Comparison of ENCODE assay signal across 22 cellular contexts in genomic region chr2:232368311-232368731, GRCh38. TPM values are rescaled to one million over a fixed set of nuclear protein-coding genes. Genes with fewer than 3 reads are reported as not detected.
DNase-seq lines count a peak whose midpoint lies in the region; ATAC-seq, FAIRE-seq and TF ChIP-seq lines count a peak whose summit lies in the region.
"Had no signal": no experiment of that assay in that cellular context is flagged by ENCODE, and none has a peak within 500 bp of the region (broad histone marks: within the 10 kb centered on the region; RNA-seq: fewer than 3 reads in every experiment).

No MANE protein-coding gene starts in this region.

- no peak overlapping the region for H3K4me2 ChIP-seq in mesendoderm (ENCODE audit: low read length)
- H3K4me2 ChIP-seq: PC-9 had no signal

- no CpG with 5 or more reads among the region's 15 CpGs for WGBS in mesendoderm (ENCODE audit: extremely low coverage, insufficient coverage, low lambda C conversion rate)

- no peak overlapping the region for H3K27ac ChIP-seq in mesendoderm (ENCODE audit: low read depth, low read length)
- H3K27ac ChIP-seq: ovary, PC-9, SK-N-MC had no signal

- peak overlapping the region; percentile 25 for H3K56ac ChIP-seq in mesendoderm (ENCODE audit: low read length)

- ATAC-seq in HG02973 (IDR thresholded peaks at IDR 0.05; ENCODE audit: unreplicated experiment) (no peak), GM18909 (IDR thresholded peaks at IDR 0.05; ENCODE audit: poor library complexity, unreplicated experiment) (no peak)
- ATAC-seq: left ventricle myocardium superior had no signal

- TF ChIP-seq CTCF in bronchial epithelial cell (IDR thresholded peaks at IDR 0.05; ENCODE audit: insufficient read depth, low read length, severe bottlenecking): no peak
- no peak for TF ChIP-seq CTCF in GM13977 (IDR thresholded peaks at IDR 0.05; ENCODE audit: extremely low read depth, insufficient read depth, missing control alignments)

- no peak overlapping the region for H2BK120ac ChIP-seq in mesendoderm (ENCODE audit: low read depth, low read length)

- no peaks in the 10 kb centered on the region for H3K79me2 ChIP-seq in mesendoderm (ENCODE audit: control insufficient read depth, insufficient read depth, low read length)

- no peak overlapping the region for H3K18ac ChIP-seq in mesendoderm (ENCODE audit: low read length)

- H4K5ac ChIP-seq in mesendoderm (ENCODE audit: low read length): no peak overlapping the region

- no peak overlapping the region for H2BK15ac ChIP-seq in mesendoderm (replicated peaks; ENCODE audit: low read depth)

- DNase-seq in AG20443 (ENCODE audit: low spot score) (peak; percentile 3), HS-5 (ENCODE audit: low read depth) (peak; percentile 39), bronchial epithelial cell (ENCODE audit: low read depth) (peak; percentile 28), mesendoderm (no peak), GM13977 (ENCODE audit: low spot score) (no peak), DMS53 treated with DMSO at 0.1 percent for 48 hours (lab: John Stamatoyannopoulos, UW; ENCODE audit: unreplicated experiment) (no peak)
- DNase-seq: activated CD4-positive, alpha-beta T cell treated with anti-CD3 and anti-CD28 coated beads for 4 hours; activated CD8-positive, alpha-beta memory T cell treated with anti-CD3 and anti-CD28 coated beads, Interleukin-2, amount 50 U/mL, for 48 hours; activated gamma-delta T cell; AML-193; cerebellar nuclear complex; left ventricle myocardium superior; NCI-H1092; NCI-H748 treated with DMSO at 0.1 percent for 48 hours; PC-9 had no signal

- H2AK5ac ChIP-seq in mesendoderm (ENCODE audit: low read length): no peak overlapping the region

- no peak for FAIRE-seq in bronchial epithelial cell (lab: Jason Lieb, UNC)
- FAIRE-seq: endometrium had no signal

- no peaks in the 10 kb centered on the region for H3K36me3 ChIP-seq in bronchial epithelial cell (ENCODE audit: control insufficient read depth, insufficient read depth, low read length)
- no peaks in the 10 kb centered on the region for H3K36me3 ChIP-seq in mesendoderm (ENCODE audit: control insufficient read depth, insufficient read depth, low read length)
- H3K36me3 ChIP-seq: ovary had no signal

- no peaks in the 10 kb centered on the region for H3K79me1 ChIP-seq in mesendoderm (ENCODE audit: low read length)

- H2BK5ac ChIP-seq in mesendoderm (ENCODE audit: low read length): no peak overlapping the region

- H3K27me3 ChIP-seq in bronchial epithelial cell (ENCODE audit: control insufficient read depth, insufficient read depth, low read length): no peaks in the 10 kb centered on the region
- H3K27me3 ChIP-seq in mesendoderm (ENCODE audit: insufficient read depth, low read length, poor library complexity): no peaks in the 10 kb centered on the region
- H3K27me3 ChIP-seq: ovary had no signal

- no peak overlapping the region for H3K9ac ChIP-seq in mesendoderm (ENCODE audit: low read length)

- no peak overlapping the region for H3K4me3 ChIP-seq in bronchial epithelial cell (ENCODE audit: low read depth, low read length)
- H3K4me3 ChIP-seq in mesendoderm (ENCODE audit: low read length): no peak overlapping the region
- H3K4me3 ChIP-seq: ovary, PC-9, SK-N-MC had no signal

- no peak overlapping the region for H3K23ac ChIP-seq in mesendoderm (ENCODE audit: low read length)

- in situ Hi-C loops in GM13977 (cut with MboI; ENCODE audit: low pct_unique_long_range_greater_than_20kb, low sequenced_read_pairs, unreplicated experiment): no loop called here

- no peak overlapping the region for H4K8ac ChIP-seq in mesendoderm (ENCODE audit: low read depth, low read length)

- no peak overlapping the region for H3K4ac ChIP-seq in mesendoderm (ENCODE audit: low read depth, low read length)

- H3K4me1 ChIP-seq in mesendoderm (ENCODE audit: control insufficient read depth, low read depth, low read length): no peaks in the 10 kb centered on the region

RNA-seq across cellular contexts. Expression of gene ALPP, which starts 10.2 kb away (rescaled TPM):
- total RNA-seq in bronchial epithelial cell: not detected in 2 replicates
- polyA plus RNA-seq in mesendoderm (2013, experiment 1 of 2): 0.03 TPM
- polyA plus RNA-seq in mesendoderm (2013, experiment 2 of 2): not detected
- total RNA-seq: fibroblast of villous mesenchyme, left ventricle myocardium superior, myocyte had no signal
- polyA plus RNA-seq: ovary had no signal

RNA-seq across cellular contexts. Expression of gene ALPG, which starts 38.3 kb away (rescaled TPM):
- total RNA-seq in bronchial epithelial cell: not detected in 2 replicates
- polyA plus RNA-seq in mesendoderm (2013, experiment 1 of 2): 0.03 TPM
- polyA plus RNA-seq in mesendoderm (2013, experiment 2 of 2): 0.03 TPM
- total RNA-seq: fibroblast of villous mesenchyme, left ventricle myocardium superior, myocyte had no signal

Comparison
In these comparisons a context has a peak if more than half of its experiments do, and no peak if none do; other contexts are left out.
1. DNase-seq: peak in AG20443 (single experiment), HS-5 (single experiment) and bronchial epithelial cell (single experiment); none in mesendoderm (single experiment), GM13977 (single experiment) and DMS53 treated with DMSO at 0.1 percent for 48 hours (single experiment).